In genomic region chr12:124055066-124055465, GRCh38 we compare ENCODE assay signal across 25 cellular contexts.
"Had no signal": no experiment of that assay in that cellular context is flagged by ENCODE, and none has a peak within 500 bp of the region (broad histone marks: within the 10 kb centered on the region; RNA-seq: fewer than 3 reads in every experiment).

No MANE protein-coding gene starts in this region.

- H3K27ac ChIP-seq: colonic mucosa, epithelial cell of prostate, esophagus squamous epithelium, gastrocnemius medialis, heart right ventricle, lower lobe of right lung had no signal

- H3K27me3 ChIP-seq: colonic mucosa, esophagus squamous epithelium, gastrocnemius medialis, heart right ventricle had no signal

- FAIRE-seq: endometrium, islet of Langerhans, keratinocyte had no signal

- H3K4me3 ChIP-seq: colonic mucosa, esophagus squamous epithelium, gastrocnemius medialis, heart right ventricle, lower lobe of right lung, mucosa of descending colon had no signal

- H3K9me3 ChIP-seq: colonic mucosa, esophagus squamous epithelium, gastrocnemius medialis, lower lobe of right lung, mucosa of descending colon had no signal

- DNase-seq: colonic mucosa; cortex of kidney; effector CD8-positive, alpha-beta T cell; effector memory CD8-positive, alpha-beta T cell; endodermal cell; erythroblast; esophagus squamous epithelium; foreskin fibroblast; foreskin melanocyte; gastrocnemius medialis; glutamatergic neuron; head of caudate nucleus; heart right ventricle; hippocampal formation; kidney glomerular epithelial cell; left colon; left ventricle myocardium superior; lower lobe of right lung; mesenchymal stem cell; mucosa of descending colon; naive B cell had no signal

- H3K36me3 ChIP-seq: colonic mucosa, esophagus squamous epithelium, gastrocnemius medialis, heart right ventricle, lower lobe of right lung had no signal

- H3K4me1 ChIP-seq: colonic mucosa, gastrocnemius medialis had no signal
